22 cellular contexts compared by ENCODE assay signal in the genomic region with DNA sequence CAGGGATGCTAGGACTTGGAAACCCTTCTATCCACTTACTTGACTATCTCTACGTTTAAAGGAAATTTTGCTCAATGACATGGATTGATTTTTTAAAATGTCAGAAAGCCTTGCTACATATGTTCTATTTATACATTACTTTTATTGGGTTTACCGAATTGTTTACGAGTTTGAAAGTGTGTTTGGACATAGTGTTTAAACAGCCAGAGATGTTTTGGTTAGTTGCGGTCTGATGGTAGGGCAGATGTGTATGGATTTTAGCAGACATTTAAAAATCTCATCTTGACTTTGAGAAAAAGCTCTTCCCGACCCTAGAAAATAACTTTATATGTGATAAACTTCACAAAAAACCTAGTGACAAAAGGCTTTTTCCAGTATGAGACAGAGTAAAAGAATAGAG.
"Had no signal": no experiment of that assay in that cellular context is flagged by ENCODE, and none has a peak within 500 bp of the region (broad histone marks: within the 10 kb centered on the region; RNA-seq: fewer than 3 reads in every experiment).

No MANE protein-coding gene starts in this region.

- H3K36me3 ChIP-seq: SJSA1 had no signal

- DNase-seq: Kasumi-1, NCI-H1092, NCI-H1436, NCI-H187, NCI-H2029, NCI-H2081 treated with DMSO at 0.1 percent for 48 hours, NCI-H2171, NCI-H226, NCI-H446, NCI-H510A, NCI-H524 treated with DMSO at 0.1 percent for 48 hours, NCI-H69, NCI-H774, Right ventricle myocardium superior, RPMI8226, SIG-M5 had no signal

- H3K4me2 ChIP-seq: KMS-11 had no signal

- H3K4me1 ChIP-seq: SJSA1 had no signal

- FAIRE-seq: HepG2, K562, RCC 7860 had no signal

- H3K4me3 ChIP-seq: K562, SJSA1, SK-N-MC had no signal

- ATAC-seq: HepG2, K562 had no signal

- H3K9ac ChIP-seq: KMS-11 had no signal

- H3K9me3 ChIP-seq: SJSA1 had no signal

- H3K27ac ChIP-seq: KMS-11, SJSA1, SK-N-MC had no signal

- H3K27me3 ChIP-seq: SJSA1 had no signal
